1 cellular context compared by ENCODE assay signal in the genomic region with DNA sequence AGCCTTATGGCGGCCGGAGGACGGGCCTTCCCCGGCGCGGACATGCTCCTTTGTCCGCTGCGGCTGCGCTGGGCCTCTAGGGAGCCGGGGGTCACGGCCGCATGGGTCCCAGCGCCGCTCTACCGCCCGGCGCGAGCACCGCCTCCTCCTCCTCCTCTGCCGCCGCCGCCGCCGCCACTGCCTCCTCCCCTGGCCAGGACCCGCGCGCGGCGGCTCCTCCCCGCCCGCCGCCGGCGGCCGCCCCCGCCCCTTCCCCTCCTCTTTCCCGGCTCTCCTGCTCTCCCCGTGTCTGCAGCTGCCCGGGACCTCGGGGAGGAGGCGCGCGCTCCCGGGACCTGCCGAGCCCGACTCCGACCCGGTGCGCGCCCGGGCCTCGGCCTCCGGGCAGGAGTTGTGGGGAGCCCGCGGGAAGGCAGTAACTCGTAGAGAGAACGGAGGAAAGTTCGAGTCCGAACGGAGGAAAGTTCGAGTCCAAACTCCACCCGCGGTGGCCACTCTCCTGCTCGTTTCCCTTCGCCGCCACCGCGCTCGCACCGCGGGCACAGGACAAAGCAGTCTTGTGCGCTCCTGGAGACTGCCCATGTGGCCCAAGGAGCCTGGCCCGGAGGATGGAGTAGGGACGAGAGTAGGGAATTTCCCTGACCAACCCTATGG.
TF ChIP-seq lines count a peak whose summit lies in the region.

A gene with protein sequence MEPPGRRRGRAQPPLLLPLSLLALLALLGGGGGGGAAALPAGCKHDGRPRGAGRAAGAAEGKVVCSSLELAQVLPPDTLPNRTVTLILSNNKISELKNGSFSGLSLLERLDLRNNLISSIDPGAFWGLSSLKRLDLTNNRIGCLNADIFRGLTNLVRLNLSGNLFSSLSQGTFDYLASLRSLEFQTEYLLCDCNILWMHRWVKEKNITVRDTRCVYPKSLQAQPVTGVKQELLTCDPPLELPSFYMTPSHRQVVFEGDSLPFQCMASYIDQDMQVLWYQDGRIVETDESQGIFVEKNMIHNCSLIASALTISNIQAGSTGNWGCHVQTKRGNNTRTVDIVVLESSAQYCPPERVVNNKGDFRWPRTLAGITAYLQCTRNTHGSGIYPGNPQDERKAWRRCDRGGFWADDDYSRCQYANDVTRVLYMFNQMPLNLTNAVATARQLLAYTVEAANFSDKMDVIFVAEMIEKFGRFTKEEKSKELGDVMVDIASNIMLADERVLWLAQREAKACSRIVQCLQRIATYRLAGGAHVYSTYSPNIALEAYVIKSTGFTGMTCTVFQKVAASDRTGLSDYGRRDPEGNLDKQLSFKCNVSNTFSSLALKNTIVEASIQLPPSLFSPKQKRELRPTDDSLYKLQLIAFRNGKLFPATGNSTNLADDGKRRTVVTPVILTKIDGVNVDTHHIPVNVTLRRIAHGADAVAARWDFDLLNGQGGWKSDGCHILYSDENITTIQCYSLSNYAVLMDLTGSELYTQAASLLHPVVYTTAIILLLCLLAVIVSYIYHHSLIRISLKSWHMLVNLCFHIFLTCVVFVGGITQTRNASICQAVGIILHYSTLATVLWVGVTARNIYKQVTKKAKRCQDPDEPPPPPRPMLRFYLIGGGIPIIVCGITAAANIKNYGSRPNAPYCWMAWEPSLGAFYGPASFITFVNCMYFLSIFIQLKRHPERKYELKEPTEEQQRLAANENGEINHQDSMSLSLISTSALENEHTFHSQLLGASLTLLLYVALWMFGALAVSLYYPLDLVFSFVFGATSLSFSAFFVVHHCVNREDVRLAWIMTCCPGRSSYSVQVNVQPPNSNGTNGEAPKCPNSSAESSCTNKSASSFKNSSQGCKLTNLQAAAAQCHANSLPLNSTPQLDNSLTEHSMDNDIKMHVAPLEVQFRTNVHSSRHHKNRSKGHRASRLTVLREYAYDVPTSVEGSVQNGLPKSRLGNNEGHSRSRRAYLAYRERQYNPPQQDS (N-terminal part only) (minus strand): TSS at position 179 of the 654 bp plus-strand sequence. CDS start 282 bp downstream, outside the sequence.

TF ChIP-seq in HepG2, 621 proteins besides CTCF, POLR2A, EP300 and RAD21 (continued from another document and continues in another):
- TF ChIP-seq, protein P1, sequence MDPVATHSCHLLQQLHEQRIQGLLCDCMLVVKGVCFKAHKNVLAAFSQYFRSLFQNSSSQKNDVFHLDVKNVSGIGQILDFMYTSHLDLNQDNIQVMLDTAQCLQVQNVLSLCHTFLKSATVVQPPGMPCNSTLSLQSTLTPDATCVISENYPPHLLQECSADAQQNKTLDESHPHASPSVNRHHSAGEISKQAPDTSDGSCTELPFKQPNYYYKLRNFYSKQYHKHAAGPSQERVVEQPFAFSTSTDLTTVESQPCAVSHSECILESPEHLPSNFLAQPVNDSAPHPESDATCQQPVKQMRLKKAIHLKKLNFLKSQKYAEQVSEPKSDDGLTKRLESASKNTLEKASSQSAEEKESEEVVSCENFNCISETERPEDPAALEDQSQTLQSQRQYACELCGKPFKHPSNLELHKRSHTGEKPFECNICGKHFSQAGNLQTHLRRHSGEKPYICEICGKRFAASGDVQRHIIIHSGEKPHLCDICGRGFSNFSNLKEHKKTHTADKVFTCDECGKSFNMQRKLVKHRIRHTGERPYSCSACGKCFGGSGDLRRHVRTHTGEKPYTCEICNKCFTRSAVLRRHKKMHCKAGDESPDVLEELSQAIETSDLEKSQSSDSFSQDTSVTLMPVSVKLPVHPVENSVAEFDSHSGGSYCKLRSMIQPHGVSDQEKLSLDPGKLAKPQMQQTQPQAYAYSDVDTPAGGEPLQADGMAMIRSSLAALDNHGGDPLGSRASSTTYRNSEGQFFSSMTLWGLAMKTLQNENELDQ (CRISPR knock-in tag; IDR thresholded peaks at IDR 0.05; ENCODE audit: borderline replicate concordance) = no peak
- TF ChIP-seq, protein P2, sequence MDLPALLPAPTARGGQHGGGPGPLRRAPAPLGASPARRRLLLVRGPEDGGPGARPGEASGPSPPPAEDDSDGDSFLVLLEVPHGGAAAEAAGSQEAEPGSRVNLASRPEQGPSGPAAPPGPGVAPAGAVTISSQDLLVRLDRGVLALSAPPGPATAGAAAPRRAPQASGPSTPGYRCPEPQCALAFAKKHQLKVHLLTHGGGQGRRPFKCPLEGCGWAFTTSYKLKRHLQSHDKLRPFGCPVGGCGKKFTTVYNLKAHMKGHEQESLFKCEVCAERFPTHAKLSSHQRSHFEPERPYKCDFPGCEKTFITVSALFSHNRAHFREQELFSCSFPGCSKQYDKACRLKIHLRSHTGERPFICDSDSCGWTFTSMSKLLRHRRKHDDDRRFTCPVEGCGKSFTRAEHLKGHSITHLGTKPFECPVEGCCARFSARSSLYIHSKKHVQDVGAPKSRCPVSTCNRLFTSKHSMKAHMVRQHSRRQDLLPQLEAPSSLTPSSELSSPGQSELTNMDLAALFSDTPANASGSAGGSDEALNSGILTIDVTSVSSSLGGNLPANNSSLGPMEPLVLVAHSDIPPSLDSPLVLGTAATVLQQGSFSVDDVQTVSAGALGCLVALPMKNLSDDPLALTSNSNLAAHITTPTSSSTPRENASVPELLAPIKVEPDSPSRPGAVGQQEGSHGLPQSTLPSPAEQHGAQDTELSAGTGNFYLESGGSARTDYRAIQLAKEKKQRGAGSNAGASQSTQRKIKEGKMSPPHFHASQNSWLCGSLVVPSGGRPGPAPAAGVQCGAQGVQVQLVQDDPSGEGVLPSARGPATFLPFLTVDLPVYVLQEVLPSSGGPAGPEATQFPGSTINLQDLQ (CRISPR knock-in tag; IDR thresholded peaks at IDR 0.05) = no peak
- TF ChIP-seq ZNF557 (CRISPR knock-in tag; IDR thresholded peaks at IDR 0.05) (no peak), ZNF75D (CRISPR knock-in tag; IDR thresholded peaks at IDR 0.05; ENCODE audit: borderline replicate concordance) (no peak), NR2F6 (IDR thresholded peaks at IDR 0.05) (no peak), NR2F6 (CRISPR knock-in tag; IDR thresholded peaks at IDR 0.05) (no peak), TBX2 (CRISPR knock-in tag; IDR thresholded peaks at IDR 0.05; ENCODE audit: borderline replicate concordance) (no peak), XRCC5 (optimal IDR thresholded peaks at IDR 0.05; ENCODE audit: low read length) (no peak), SALL2 (CRISPR knock-in tag; IDR thresholded peaks at IDR 0.05) (no peak; the same call in none of the 2 replicates), POLR2G (IDR thresholded peaks at IDR 0.05; ENCODE audit: low read depth, low read length) (peak; percentile 77), SOX13 (IDR thresholded peaks at IDR 0.05) (no peak), SOX13 (CRISPR knock-in tag; conservative IDR thresholded peaks at IDR 0.05 in 1 of 2, IDR thresholded peaks at IDR 0.05 in 1 of 2) (no peak), PAX8 (CRISPR knock-in tag; IDR thresholded peaks at IDR 0.05; ENCODE audit: borderline replicate concordance) (no peak), ZNF326 (CRISPR knock-in tag; IDR thresholded peaks at IDR 0.05; ENCODE audit: borderline replicate concordance) (no peak), JARID2 (CRISPR knock-in tag; IDR thresholded peaks at IDR 0.05; ENCODE audit: insufficient replicate concordance) (no peak), SRSF1 (optimal IDR thresholded peaks at IDR 0.05; ENCODE audit: low read depth, low read length) (no peak), ZNF17 (CRISPR knock-in tag; IDR thresholded peaks at IDR 0.05) (no peak), SRF (IDR thresholded peaks at IDR 0.05; ENCODE audit: low read depth, low read length) (no peak), HDAC6 (IDR thresholded peaks at IDR 0.05; ENCODE audit: low read depth, low read length) (no peak), MEIS2 (CRISPR knock-in tag; IDR thresholded peaks at IDR 0.05) (no peak), ZMYM4 (CRISPR knock-in tag; IDR thresholded peaks at IDR 0.05) (peak; percentile 54; the same call in 1 of the 2 replicates), MLLT10 (CRISPR knock-in tag; IDR thresholded peaks at IDR 0.05) (no peak), ZNF546 (CRISPR knock-in tag; conservative IDR thresholded peaks at IDR 0.05) (no peak), SP5 (CRISPR knock-in tag; IDR thresholded peaks at IDR 0.05; ENCODE audit: borderline replicate concordance, low read depth) (no peak), NFRKB (IDR thresholded peaks at IDR 0.05) (no peak), MEIS1 (CRISPR knock-in tag; IDR thresholded peaks at IDR 0.05; ENCODE audit: borderline replicate concordance) (no peak), ZBTB7B (CRISPR knock-in tag; IDR thresholded peaks at IDR 0.05) (no peak), ZNF790 (CRISPR knock-in tag; IDR thresholded peaks at IDR 0.05; ENCODE audit: borderline replicate concordance) (no peak)
- TF ChIP-seq, protein P3, sequence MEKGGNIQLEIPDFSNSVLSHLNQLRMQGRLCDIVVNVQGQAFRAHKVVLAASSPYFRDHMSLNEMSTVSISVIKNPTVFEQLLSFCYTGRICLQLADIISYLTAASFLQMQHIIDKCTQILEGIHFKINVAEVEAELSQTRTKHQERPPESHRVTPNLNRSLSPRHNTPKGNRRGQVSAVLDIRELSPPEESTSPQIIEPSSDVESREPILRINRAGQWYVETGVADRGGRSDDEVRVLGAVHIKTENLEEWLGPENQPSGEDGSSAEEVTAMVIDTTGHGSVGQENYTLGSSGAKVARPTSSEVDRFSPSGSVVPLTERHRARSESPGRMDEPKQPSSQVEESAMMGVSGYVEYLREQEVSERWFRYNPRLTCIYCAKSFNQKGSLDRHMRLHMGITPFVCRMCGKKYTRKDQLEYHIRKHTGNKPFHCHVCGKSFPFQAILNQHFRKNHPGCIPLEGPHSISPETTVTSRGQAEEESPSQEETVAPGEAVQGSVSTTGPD (CRISPR knock-in tag; IDR thresholded peaks at IDR 0.05) = no peak
- TF ChIP-seq, protein P4, sequence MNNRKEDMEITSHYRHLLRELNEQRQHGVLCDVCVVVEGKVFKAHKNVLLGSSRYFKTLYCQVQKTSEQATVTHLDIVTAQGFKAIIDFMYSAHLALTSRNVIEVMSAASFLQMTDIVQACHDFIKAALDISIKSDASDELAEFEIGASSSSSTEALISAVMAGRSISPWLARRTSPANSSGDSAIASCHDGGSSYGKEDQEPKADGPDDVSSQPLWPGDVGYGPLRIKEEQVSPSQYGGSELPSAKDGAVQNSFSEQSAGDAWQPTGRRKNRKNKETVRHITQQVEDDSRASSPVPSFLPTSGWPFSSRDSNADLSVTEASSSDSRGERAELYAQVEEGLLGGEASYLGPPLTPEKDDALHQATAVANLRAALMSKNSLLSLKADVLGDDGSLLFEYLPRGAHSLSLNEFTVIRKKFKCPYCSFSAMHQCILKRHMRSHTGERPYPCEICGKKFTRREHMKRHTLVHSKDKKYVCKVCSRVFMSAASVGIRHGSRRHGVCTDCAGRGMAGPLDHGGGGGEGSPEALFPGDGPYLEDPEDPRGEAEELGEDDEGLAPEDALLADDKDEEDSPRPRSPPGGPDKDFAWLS (CRISPR knock-in tag; IDR thresholded peaks at IDR 0.05; ENCODE audit: borderline replicate concordance) = no peak
- TF ChIP-seq, protein P5, sequence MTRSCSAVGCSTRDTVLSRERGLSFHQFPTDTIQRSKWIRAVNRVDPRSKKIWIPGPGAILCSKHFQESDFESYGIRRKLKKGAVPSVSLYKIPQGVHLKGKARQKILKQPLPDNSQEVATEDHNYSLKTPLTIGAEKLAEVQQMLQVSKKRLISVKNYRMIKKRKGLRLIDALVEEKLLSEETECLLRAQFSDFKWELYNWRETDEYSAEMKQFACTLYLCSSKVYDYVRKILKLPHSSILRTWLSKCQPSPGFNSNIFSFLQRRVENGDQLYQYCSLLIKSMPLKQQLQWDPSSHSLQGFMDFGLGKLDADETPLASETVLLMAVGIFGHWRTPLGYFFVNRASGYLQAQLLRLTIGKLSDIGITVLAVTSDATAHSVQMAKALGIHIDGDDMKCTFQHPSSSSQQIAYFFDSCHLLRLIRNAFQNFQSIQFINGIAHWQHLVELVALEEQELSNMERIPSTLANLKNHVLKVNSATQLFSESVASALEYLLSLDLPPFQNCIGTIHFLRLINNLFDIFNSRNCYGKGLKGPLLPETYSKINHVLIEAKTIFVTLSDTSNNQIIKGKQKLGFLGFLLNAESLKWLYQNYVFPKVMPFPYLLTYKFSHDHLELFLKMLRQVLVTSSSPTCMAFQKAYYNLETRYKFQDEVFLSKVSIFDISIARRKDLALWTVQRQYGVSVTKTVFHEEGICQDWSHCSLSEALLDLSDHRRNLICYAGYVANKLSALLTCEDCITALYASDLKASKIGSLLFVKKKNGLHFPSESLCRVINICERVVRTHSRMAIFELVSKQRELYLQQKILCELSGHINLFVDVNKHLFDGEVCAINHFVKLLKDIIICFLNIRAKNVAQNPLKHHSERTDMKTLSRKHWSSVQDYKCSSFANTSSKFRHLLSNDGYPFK (CRISPR knock-in tag; IDR thresholded peaks at IDR 0.05; ENCODE audit: borderline replicate concordance) = no peak
- TF ChIP-seq, protein P6, sequence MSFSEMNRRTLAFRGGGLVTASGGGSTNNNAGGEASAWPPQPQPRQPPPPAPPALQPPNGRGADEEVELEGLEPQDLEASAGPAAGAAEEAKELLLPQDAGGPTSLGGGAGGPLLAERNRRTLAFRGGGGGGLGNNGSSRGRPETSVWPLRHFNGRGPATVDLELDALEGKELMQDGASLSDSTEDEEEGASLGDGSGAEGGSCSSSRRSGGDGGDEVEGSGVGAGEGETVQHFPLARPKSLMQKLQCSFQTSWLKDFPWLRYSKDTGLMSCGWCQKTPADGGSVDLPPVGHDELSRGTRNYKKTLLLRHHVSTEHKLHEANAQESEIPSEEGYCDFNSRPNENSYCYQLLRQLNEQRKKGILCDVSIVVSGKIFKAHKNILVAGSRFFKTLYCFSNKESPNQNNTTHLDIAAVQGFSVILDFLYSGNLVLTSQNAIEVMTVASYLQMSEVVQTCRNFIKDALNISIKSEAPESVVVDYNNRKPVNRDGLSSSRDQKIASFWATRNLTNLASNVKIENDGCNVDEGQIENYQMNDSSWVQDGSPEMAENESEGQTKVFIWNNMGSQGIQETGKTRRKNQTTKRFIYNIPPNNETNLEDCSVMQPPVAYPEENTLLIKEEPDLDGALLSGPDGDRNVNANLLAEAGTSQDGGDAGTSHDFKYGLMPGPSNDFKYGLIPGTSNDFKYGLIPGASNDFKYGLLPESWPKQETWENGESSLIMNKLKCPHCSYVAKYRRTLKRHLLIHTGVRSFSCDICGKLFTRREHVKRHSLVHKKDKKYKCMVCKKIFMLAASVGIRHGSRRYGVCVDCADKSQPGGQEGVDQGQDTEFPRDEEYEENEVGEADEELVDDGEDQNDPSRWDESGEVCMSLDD (CRISPR knock-in tag; IDR thresholded peaks at IDR 0.05; ENCODE audit: borderline replicate concordance) = no peak
- TF ChIP-seq, protein P7, sequence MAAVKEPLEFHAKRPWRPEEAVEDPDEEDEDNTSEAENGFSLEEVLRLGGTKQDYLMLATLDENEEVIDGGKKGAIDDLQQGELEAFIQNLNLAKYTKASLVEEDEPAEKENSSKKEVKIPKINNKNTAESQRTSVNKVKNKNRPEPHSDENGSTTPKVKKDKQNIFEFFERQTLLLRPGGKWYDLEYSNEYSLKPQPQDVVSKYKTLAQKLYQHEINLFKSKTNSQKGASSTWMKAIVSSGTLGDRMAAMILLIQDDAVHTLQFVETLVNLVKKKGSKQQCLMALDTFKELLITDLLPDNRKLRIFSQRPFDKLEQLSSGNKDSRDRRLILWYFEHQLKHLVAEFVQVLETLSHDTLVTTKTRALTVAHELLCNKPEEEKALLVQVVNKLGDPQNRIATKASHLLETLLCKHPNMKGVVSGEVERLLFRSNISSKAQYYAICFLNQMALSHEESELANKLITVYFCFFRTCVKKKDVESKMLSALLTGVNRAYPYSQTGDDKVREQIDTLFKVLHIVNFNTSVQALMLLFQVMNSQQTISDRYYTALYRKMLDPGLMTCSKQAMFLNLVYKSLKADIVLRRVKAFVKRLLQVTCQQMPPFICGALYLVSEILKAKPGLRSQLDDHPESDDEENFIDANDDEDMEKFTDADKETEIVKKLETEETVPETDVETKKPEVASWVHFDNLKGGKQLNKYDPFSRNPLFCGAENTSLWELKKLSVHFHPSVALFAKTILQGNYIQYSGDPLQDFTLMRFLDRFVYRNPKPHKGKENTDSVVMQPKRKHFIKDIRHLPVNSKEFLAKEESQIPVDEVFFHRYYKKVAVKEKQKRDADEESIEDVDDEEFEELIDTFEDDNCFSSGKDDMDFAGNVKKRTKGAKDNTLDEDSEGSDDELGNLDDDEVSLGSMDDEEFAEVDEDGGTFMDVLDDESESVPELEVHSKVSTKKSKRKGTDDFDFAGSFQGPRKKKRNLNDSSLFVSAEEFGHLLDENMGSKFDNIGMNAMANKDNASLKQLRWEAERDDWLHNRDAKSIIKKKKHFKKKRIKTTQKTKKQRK (IDR thresholded peaks at IDR 0.05; ENCODE audit: low read length) = no peak
